ENCODE assay signal across 24 cellular contexts in genomic region chr12:49689236-49689635, GRCh38.
"Had no signal": no experiment of that assay in that cellular context is flagged by ENCODE, and none has a peak within 500 bp of the region (broad histone marks: within the 10 kb centered on the region; RNA-seq: fewer than 3 reads in every experiment).

No MANE protein-coding gene starts in this region.

- ATAC-seq: esophagus mucosa, natural killer cell had no signal

- DNase-seq: activated CD4-positive, alpha-beta T cell treated with anti-CD3 and anti-CD28 coated beads for 1 hour; activated CD4-positive, alpha-beta T cell treated with anti-CD3 and anti-CD28 coated beads, Interleukin-2, amount 50 U/mL, for 4 hours; activated naive CD4-positive, alpha-beta T cell; activated naive CD8-positive, alpha-beta T cell treated with anti-CD3 and anti-CD28 coated beads, Interleukin-2, amount 10 ng/mL, durations not matched to agents 7 days and 5 days; amniotic stem cell; effector memory CD4-positive, alpha-beta T cell; glutamatergic neuron; kidney glomerular epithelial cell; left lung; natural killer cell; ovary; spleen; stimulated activated CD4-positive, alpha-beta T cell treated with anti-CD3 and anti-CD28 coated beads, Interleukin-4, amount 100 ng/mL, for 24 hours; uterus had no signal

- H3K4me1 ChIP-seq: breast epithelium, prostate gland, uterus had no signal

- H3K4me3 Mint-ChIP-seq: activated naive CD8-positive, alpha-beta T cell treated with anti-CD3 and anti-CD28 coated beads, Interleukin-2, amount 10 ng/mL, durations not matched to agents 7 days and 5 days; central memory CD8-positive, alpha-beta T cell; mesothelial cell of epicardium; natural killer cell had no signal

- H3K27ac ChIP-seq: breast epithelium, hepatocyte, left lung, ovary, prostate gland, spleen, uterus had no signal

- H3K36me3 Mint-ChIP-seq: mesothelial cell of epicardium, natural killer cell had no signal

- H3K27me3 Mint-ChIP-seq: activated naive CD8-positive, alpha-beta T cell treated with anti-CD3 and anti-CD28 coated beads, Interleukin-2, amount 10 ng/mL, durations not matched to agents 7 days and 5 days; central memory CD8-positive, alpha-beta T cell had no signal

- H3K4me2 ChIP-seq: hepatocyte had no signal

- H3K9me3 ChIP-seq: breast epithelium, left lung, ovary, prostate gland, spleen, uterus had no signal

- H3K4me3 ChIP-seq: breast epithelium, hepatocyte, left lung, lung, ovary, prostate gland, spleen, uterus had no signal

- H3K27me3 ChIP-seq: breast epithelium, hepatocyte, left lung, ovary, spleen, uterus had no signal

- H3K27ac Mint-ChIP-seq: activated naive CD8-positive, alpha-beta T cell treated with anti-CD3 and anti-CD28 coated beads, Interleukin-2, amount 10 ng/mL, durations not matched to agents 7 days and 5 days; activated T-helper 2 cell treated with anti-CD3 and anti-CD28 coated beads, Interferon-gamma antibody, Interleukin-2, Interleukin-4, amounts not matched to agents 10 μg/mL and 5 μg/mL and 100 μg/mL, durations not matched to agents 14 hours and 24 hours and 36 hours; mesothelial cell of epicardium had no signal

- H3K36me3 ChIP-seq: breast epithelium, left lung, ovary, prostate gland, spleen, uterus had no signal

- FAIRE-seq: colon, frontal cortex had no signal

- H3K9me3 Mint-ChIP-seq: activated naive CD8-positive, alpha-beta T cell treated with anti-CD3 and anti-CD28 coated beads, Interleukin-2, amount 10 ng/mL, durations not matched to agents 7 days and 5 days; activated T-helper 2 cell treated with anti-CD3 and anti-CD28 coated beads, Interferon-gamma antibody, Interleukin-2, Interleukin-4, amounts not matched to agents 10 μg/mL and 5 μg/mL and 100 μg/mL, durations not matched to agents 14 hours and 24 hours and 36 hours; central memory CD8-positive, alpha-beta T cell; mesothelial cell of epicardium; natural killer cell had no signal

- H2AFZ ChIP-seq: hepatocyte had no signal
